In genomic region chr10:7121154-7121797, GRCh38 we compare ENCODE assay signal across 8 cellular contexts.
DNase-seq lines count a peak whose midpoint lies in the region; ATAC-seq, FAIRE-seq and TF ChIP-seq lines count a peak whose summit lies in the region.

No MANE protein-coding gene starts in this region.

- H3K4me2 ChIP-seq in HCT116 (ENCODE audit: low read length): no peak overlapping the region
- H3K4me2 ChIP-seq in OCI-LY7 (ENCODE audit: low read length): peak overlapping the region; percentile 48; the same call in 1 of the 2 replicates

- RAD21 ChIA-PET in HCT116 (lab: Charles Lee; ENCODE audit: low non-redundant PET in 1 of 2, low total read pairs in 2 of 2, uncharacterized antibody in 2 of 2, unreplicated experiment in 2 of 2): no interaction called here

- H3K36me3 ChIP-seq in HCT116 (ENCODE audit: control insufficient read depth in 1 of 2, insufficient read depth in 2 of 2, low read length in 2 of 2) (no peaks in the 10 kb centered on the region), OCI-LY7 (ENCODE audit: insufficient read depth, low read length) (no peaks in the 10 kb centered on the region)

- TF ChIP-seq RAD21 in HCT116 (IDR thresholded peaks at IDR 0.05; ENCODE audit: low read depth): peak; percentile 33

- POLR2A ChIA-PET in HCT116 (lab: Charles Lee): no interaction called here
- POLR2A ChIA-PET in OCI-LY7 (lab: Charles Lee): interaction anchor here (1.0 kb wide), 1 partner anchor 12 kb away, joined by 3 read pairs; no protein-coding TSS in a partner anchor

- no peaks in the 10 kb centered on the region for H3K4me1 ChIP-seq in HCT116 (ENCODE audit: control insufficient read depth in 1 of 2, insufficient read depth in 2 of 2, low read length in 2 of 2)
- peaks cover 4% of the 10 kb centered on the region for H3K4me1 ChIP-seq in OCI-LY7 (ENCODE audit: insufficient read depth, low read length, poor library complexity, severe bottlenecking)

- H3K27me3 Mint-ChIP-seq in activated T-cell treated with anti-CD3 and anti-CD28 coated beads, Interleukin-2, amount 50 U/mL, for 24 hours: no peaks in the 10 kb centered on the region

- CTCF ChIA-PET in HCT116 (lab: Charles Lee): interaction anchor here (0.6 to 1.3 kb wide), 10 partner anchors 8 to 454 kb away, joined by 3 to 6 read pairs (median 3); no protein-coding TSS in a partner anchor
- CTCF ChIA-PET in OCI-LY7 (lab: Charles Lee; ENCODE audit: unreplicated experiment): interaction anchor here (1.1 kb wide), 1 partner anchor 193 kb away, joined by 4 read pairs; no protein-coding TSS in a partner anchor

- no peak overlapping the region for H3K9ac ChIP-seq in HCT116 (ENCODE audit: low read length)

- no peak overlapping the region for H3K27ac Mint-ChIP-seq in activated T-cell treated with anti-CD3 and anti-CD28 coated beads, Interleukin-2, amount 50 U/mL, for 24 hours

- peaks cover 7% of the 10 kb centered on the region for H3K4me1 Mint-ChIP-seq in activated T-cell treated with anti-CD3 and anti-CD28 coated beads, Interleukin-2, amount 50 U/mL, for 24 hours (ENCODE audit: low read depth)

- no peaks in the 10 kb centered on the region for H3K9me3 ChIP-seq in HCT116 (ENCODE audit: control insufficient read depth in 1 of 2, insufficient read depth in 1 of 2, low read depth in 1 of 2, low read length in 2 of 2)
- no peaks in the 10 kb centered on the region for H3K9me3 ChIP-seq in OCI-LY7 (ENCODE audit: low read length)

- no peak overlapping the region for H3K27ac ChIP-seq in HCT116 (ENCODE audit: low read depth, low read length)
- H3K27ac ChIP-seq in OCI-LY7 (ENCODE audit: low read depth, low read length, poor library complexity, severe bottlenecking): no peak overlapping the region

- H3K9me3 Mint-ChIP-seq in activated T-cell treated with anti-CD3 and anti-CD28 coated beads, Interleukin-2, amount 50 U/mL, for 24 hours: no peaks in the 10 kb centered on the region

- TF ChIP-seq CTCF in HCT116 (IDR thresholded peaks at IDR 0.05 in 2 of 3, conservative IDR thresholded peaks at IDR 0.05 in 1 of 3; ENCODE audit: borderline replicate concordance in 1 of 3, insufficient read depth in 1 of 3, low read depth in 2 of 3, low read length in 2 of 3) (peak in 2 of 3 experiments; percentile 72 to 73; a peak in 4 of 6 replicates), OCI-LY7 (conservative IDR thresholded peaks at IDR 0.05; ENCODE audit: low read length) (peak; percentile 98), omental fat pad (IDR thresholded peaks at IDR 0.05) (no peak)

- no peaks in the 10 kb centered on the region for H3K9me2 ChIP-seq in HCT116 (ENCODE audit: insufficient read depth)
- no peaks in the 10 kb centered on the region for H3K9me2 ChIP-seq in OCI-LY7 (ENCODE audit: insufficient read depth, low read length)

- H3K36me3 Mint-ChIP-seq in activated T-cell treated with anti-CD3 and anti-CD28 coated beads, Interleukin-2, amount 50 U/mL, for 24 hours (ENCODE audit: low read depth): no peaks in the 10 kb centered on the region

- no peak for TF ChIP-seq POLR2A in HCT116 (IDR thresholded peaks at IDR 0.05; ENCODE audit: borderline replicate concordance, extremely low read depth, insufficient read depth, insufficient read length)

- H3K4me3 ChIP-seq in HCT116 (replicated peaks in 1 of 2; ENCODE audit: low read depth in 1 of 2, low read length in 2 of 2) (no peak overlapping the region), OCI-LY7 (ENCODE audit: low read depth, low read length, poor library complexity, severe bottlenecking) (no peak overlapping the region)

- H4K20me1 ChIP-seq in HCT116 (ENCODE audit: insufficient read depth) (no peaks in the 10 kb centered on the region), OCI-LY7 (ENCODE audit: insufficient read depth, low read length) (no peaks in the 10 kb centered on the region)

- H3K4me3 Mint-ChIP-seq in activated T-cell treated with anti-CD3 and anti-CD28 coated beads, Interleukin-2, amount 50 U/mL, for 24 hours: no peak overlapping the region

- H2AFZ ChIP-seq in HCT116 (ENCODE audit: low read depth, low read length, poor library complexity, severe bottlenecking) (no peak overlapping the region), OCI-LY7 (ENCODE audit: low read length) (no peak overlapping the region)

- intact Hi-C loops in HCT116 (cut with micrococcal nuclease): loop anchor here (5.0 kb wide), 1 partner anchor 296 kb away; no protein-coding TSS in a partner anchor
- intact Hi-C loops in OCI-LY7 (cut with micrococcal nuclease; ENCODE audit: unreplicated experiment): loop anchor here (1.0 to 5.0 kb wide), 3 partner anchors 199 to 296 kb away; no protein-coding TSS in a partner anchor

- H3K79me2 ChIP-seq in HCT116 (ENCODE audit: insufficient read depth, low read length): no peaks in the 10 kb centered on the region
- no peaks in the 10 kb centered on the region for H3K79me2 ChIP-seq in OCI-LY7 (ENCODE audit: insufficient read depth, low read depth, low read length)

- peak; percentile 70 for ATAC-seq in HCT116
- ATAC-seq in GM18502 (IDR thresholded peaks at IDR 0.05; ENCODE audit: poor library complexity, unreplicated experiment): no peak
- ATAC-seq in omental fat pad (ENCODE audit: low FRiP score): no peak

- BruUV-seq in HCT116 (replicated peaks; lab: Mats Ljungman, UMichigan): no TSS peak
- no TSS peak for BruUV-seq in OCI-LY7 (replicated peaks; lab: Mats Ljungman, UMichigan)

- no peak for FAIRE-seq in frontal cortex (lab: Jason Lieb, UNC)

- DNase-seq in GDM1 (lab: John Stamatoyannopoulos, UW) (peak; percentile 61), HCT116 (ENCODE audit: low read depth, low spot score) (peak; percentile 8), OCI-LY7 (ENCODE audit: low spot score) (peak; percentile 78), frontal cortex (ENCODE audit: low spot score in 2 of 2) (peak; percentile 29 to 40), putamen (ENCODE audit: low spot score) (peak; percentile 45), omental fat pad (ENCODE audit: low spot score) (no peak)
- peak; percentile 76 for DNase-seq in activated T-cell treated with anti-CD3 and anti-CD28 coated beads, Interleukin-2, amount 50 U/mL, for 24 hours

- 0 out of 2 replicates have a peak, but pooled peaks cover 12% of the 10 kb centered on the region for H3K27me3 ChIP-seq in HCT116 (ENCODE audit: insufficient read depth, low read length)

TF ChIP-seq in HCT116, 20 proteins besides CTCF, POLR2A, EP300 and RAD21:
- TF ChIP-seq SIN3A (IDR thresholded peaks at IDR 0.05; ENCODE audit: low read depth) (no peak), EZH2phosphoT487 (IDR thresholded peaks at IDR 0.05; ENCODE audit: borderline replicate concordance) (no peak), POLR2AphosphoS5 (IDR thresholded peaks at IDR 0.05; ENCODE audit: low read depth, low read length) (no peak), SP1 (IDR thresholded peaks at IDR 0.05; ENCODE audit: low read depth) (no peak), TCF7L2 (IDR thresholded peaks at IDR 0.05; ENCODE audit: borderline replicate concordance, extremely low read depth, insufficient read depth, insufficient read length) (no peak), CBX3 (IDR thresholded peaks at IDR 0.05; ENCODE audit: low read depth) (no peak), ATF3 (IDR thresholded peaks at IDR 0.05) (no peak), YY1 (IDR thresholded peaks at IDR 0.05; ENCODE audit: extremely low read depth, insufficient replicate concordance, low read depth, low read length) (no peak), SRF (IDR thresholded peaks at IDR 0.05; ENCODE audit: low read depth) (no peak), ELF1 (IDR thresholded peaks at IDR 0.05; ENCODE audit: borderline replicate concordance, low read depth) (no peak), EZH2 (IDR thresholded peaks at IDR 0.05) (no peak), ZNF274 (IDR thresholded peaks at IDR 0.05; ENCODE audit: low read depth, low read length) (no peak), ZFX (IDR thresholded peaks at IDR 0.05) (no peak), JUND (IDR thresholded peaks at IDR 0.05) (no peak), EGR1 (IDR thresholded peaks at IDR 0.05; ENCODE audit: low read depth) (no peak), CEBPB (IDR thresholded peaks at IDR 0.05; ENCODE audit: low read depth) (no peak), FOSL1 (IDR thresholded peaks at IDR 0.05; ENCODE audit: low read depth) (no peak)
- TF ChIP-seq, protein P1, sequence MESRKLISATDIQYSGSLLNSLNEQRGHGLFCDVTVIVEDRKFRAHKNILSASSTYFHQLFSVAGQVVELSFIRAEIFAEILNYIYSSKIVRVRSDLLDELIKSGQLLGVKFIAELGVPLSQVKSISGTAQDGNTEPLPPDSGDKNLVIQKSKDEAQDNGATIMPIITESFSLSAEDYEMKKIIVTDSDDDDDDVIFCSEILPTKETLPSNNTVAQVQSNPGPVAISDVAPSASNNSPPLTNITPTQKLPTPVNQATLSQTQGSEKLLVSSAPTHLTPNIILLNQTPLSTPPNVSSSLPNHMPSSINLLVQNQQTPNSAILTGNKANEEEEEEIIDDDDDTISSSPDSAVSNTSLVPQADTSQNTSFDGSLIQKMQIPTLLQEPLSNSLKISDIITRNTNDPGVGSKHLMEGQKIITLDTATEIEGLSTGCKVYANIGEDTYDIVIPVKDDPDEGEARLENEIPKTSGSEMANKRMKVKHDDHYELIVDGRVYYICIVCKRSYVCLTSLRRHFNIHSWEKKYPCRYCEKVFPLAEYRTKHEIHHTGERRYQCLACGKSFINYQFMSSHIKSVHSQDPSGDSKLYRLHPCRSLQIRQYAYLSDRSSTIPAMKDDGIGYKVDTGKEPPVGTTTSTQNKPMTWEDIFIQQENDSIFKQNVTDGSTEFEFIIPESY (IDR thresholded peaks at IDR 0.05; ENCODE audit: extremely low read depth, insufficient replicate concordance, low read length): no peak
- TF ChIP-seq, protein P2, sequence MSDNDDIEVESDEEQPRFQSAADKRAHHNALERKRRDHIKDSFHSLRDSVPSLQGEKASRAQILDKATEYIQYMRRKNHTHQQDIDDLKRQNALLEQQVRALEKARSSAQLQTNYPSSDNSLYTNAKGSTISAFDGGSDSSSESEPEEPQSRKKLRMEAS (IDR thresholded peaks at IDR 0.05): no peak

Comparison
In these comparisons a context has a peak if more than half of its experiments do, and no peak if none do; other contexts are left out.
1. CTCF ChIP-seq: peak in HCT116 (2 of 3) and OCI-LY7 (single experiment); none in omental fat pad (0 of 3).